ENCODE assay signal across 14 cellular contexts in the genomic region with DNA sequence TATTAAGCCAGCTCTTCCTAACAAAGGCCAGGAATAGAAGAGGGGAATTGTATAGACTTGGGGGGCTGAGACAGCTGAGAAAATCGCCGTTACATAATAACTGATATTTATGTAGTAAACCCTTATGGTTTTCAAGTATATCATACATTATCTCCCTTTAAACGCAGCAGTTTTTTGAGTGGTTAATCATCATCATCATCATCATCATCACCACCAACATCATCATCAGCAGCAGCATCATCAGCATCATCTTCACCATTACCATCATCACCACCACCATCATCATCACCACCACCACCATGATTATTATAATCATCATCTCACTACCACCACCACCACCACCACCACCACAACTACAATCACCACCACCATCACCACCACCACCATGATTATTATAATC. TPM values are rescaled to one million over a fixed set of nuclear protein-coding genes. Genes with fewer than 3 reads are reported as not detected.
DNase-seq lines count a peak whose midpoint lies in the region; ATAC-seq, FAIRE-seq and TF ChIP-seq lines count a peak whose summit lies in the region.
"Had no signal": no experiment of that assay in that cellular context is flagged by ENCODE, and none has a peak within 500 bp of the region (broad histone marks: within the 10 kb centered on the region; RNA-seq: fewer than 3 reads in every experiment).

No MANE protein-coding gene starts in this region.

- H4K20me1 ChIP-seq in HepG2 (ENCODE audit: insufficient read depth, low read length) (no peaks in the 10 kb centered on the region), SU-DHL-6 (ENCODE audit: low read depth, low read length) (peaks cover 30% of the 10 kb centered on the region)

- TF ChIP-seq EP300 in HepG2 (IDR thresholded peaks at IDR 0.05; ENCODE audit: low read depth in 2 of 2, low read length in 2 of 2) (no peak), HepG2 (CRISPR knock-in tag; IDR thresholded peaks at IDR 0.05; ENCODE audit: borderline replicate concordance) (no peak)

- peaks cover 88% of the 10 kb centered on the region for H3K4me1 Mint-ChIP-seq in stimulated activated naive CD8-positive, alpha-beta T cell treated with anti-CD3 and anti-CD28 coated beads, Interleukin-15, amount 100 ng/mL, for 72 hours

- H3K9me3 Mint-ChIP-seq in stimulated activated naive CD8-positive, alpha-beta T cell treated with anti-CD3 and anti-CD28 coated beads, Interleukin-15, amount 100 ng/mL, for 72 hours: peaks cover 7 to 10% of the 10 kb centered on the region in 2 donors

- POLR2A ChIA-PET in HepG2 (lab: Yijun Ruan, JAX): interaction anchor here (1.0 kb wide), 1 partner anchor 432 kb away, joined by 3 read pairs; the partner anchor contains the start of gene ALDH5A1

- no peak for TF ChIP-seq POLR2A in HepG2 (IDR thresholded peaks at IDR 0.05; ENCODE audit: insufficient read depth in 1 of 2, low read depth in 2 of 2, low read length in 2 of 2)
- TF ChIP-seq POLR2A in right lobe of liver (IDR thresholded peaks at IDR 0.05): no peak

- H3K4me2 ChIP-seq in HepG2 (ENCODE audit: low read depth, low read length) (no peak overlapping the region), SU-DHL-6 (ENCODE audit: low read depth, low read length, poor library complexity, severe bottlenecking) (peak overlapping the region; percentile 22)
- H3K4me2 ChIP-seq: KMS-11 had no signal

- BruUV-seq in HepG2 (replicated peaks; lab: Mats Ljungman, UMichigan): no TSS peak

- H3K9me2 ChIP-seq in SU-DHL-6 (replicated peaks; ENCODE audit: insufficient read depth, low read length): no peaks in the 10 kb centered on the region

- intact Hi-C loops in HepG2 (cut with micrococcal nuclease; ENCODE audit: unreplicated experiment): no loop called here
- intact Hi-C loops in right lobe of liver (cut with DNase I): no loop called here
- intact Hi-C loops in left ventricle myocardium inferior (cut with micrococcal nuclease): no loop called here

- H2AFZ ChIP-seq in HepG2 (ENCODE audit: low read length): no peak overlapping the region
- H2AFZ ChIP-seq in SU-DHL-6 (ENCODE audit: low read depth, low read length, severe bottlenecking): no peak overlapping the region

- H3F3A ChIP-seq in SU-DHL-6 (ENCODE audit: insufficient read depth): peaks cover 50% of the 10 kb centered on the region

- 23% methylated on average over 3 of the region's 3 CpGs for WGBS in HepG2 (ENCODE audit: low lambda C conversion rate)
- WGBS in right lobe of liver (ENCODE audit: insufficient coverage, low coverage, low lambda C conversion rate, missing lambda C conversion rate): 65% methylated on average over 3 of the region's 3 CpGs

- DNase-seq in HepG2 (ENCODE audit: low spot score) (no peak), right lobe of liver (no peak), left ventricle myocardium inferior (no peak), H4 (ENCODE audit: low spot score) (no peak)
- no peak for DNase-seq in effector memory CD4-positive, alpha-beta T cell
- no peak for DNase-seq in stimulated activated naive CD8-positive, alpha-beta T cell treated with anti-CD3 and anti-CD28 coated beads, Interleukin-15, amount 100 ng/mL, for 72 hours
- DNase-seq: activated CD4-positive, alpha-beta T cell treated with anti-CD3 and anti-CD28 coated beads, Interleukin-2, amount 50 U/mL, for 1 hour; hypothalamus; left cardiac atrium; NCI-H1417 treated with DMSO at 0.1 percent for 48 hours; small intestine had no signal

- no peak overlapping the region for H3K27ac ChIP-seq in HepG2 (ENCODE audit: extremely low read length, insufficient read depth, low read length)
- no peak overlapping the region for H3K27ac ChIP-seq in right lobe of liver
- peak overlapping the region; percentile 8 for H3K27ac ChIP-seq in SU-DHL-6 (ENCODE audit: low read depth, low read length)
- peak overlapping the region; percentile 55 for H3K27ac ChIP-seq in effector memory CD4-positive, alpha-beta T cell (ENCODE audit: insufficient read depth, low read length, poor library complexity, severe bottlenecking)
- H3K27ac ChIP-seq in left ventricle myocardium inferior (replicated peaks): no peak overlapping the region
- H3K27ac ChIP-seq: KMS-11 had no signal

- CTCF ChIA-PET in HepG2 (lab: Yijun Ruan, JAX; ENCODE audit: low intra/inter-chr PET ratio, low total read pairs): no interaction called here

- peak overlapping the region; percentile 92 to 95 for H3K27ac Mint-ChIP-seq in stimulated activated naive CD8-positive, alpha-beta T cell treated with anti-CD3 and anti-CD28 coated beads, Interleukin-15, amount 100 ng/mL, for 72 hours

- ATAC-seq in HepG2: no peak
- ATAC-seq in right lobe of liver: no peak
- no peak for ATAC-seq in stimulated activated naive CD8-positive, alpha-beta T cell treated with anti-CD3 and anti-CD28 coated beads, Interleukin-15, amount 100 ng/mL, for 72 hours
- ATAC-seq in HG03460 (IDR thresholded peaks at IDR 0.05; ENCODE audit: unreplicated experiment): no peak
- ATAC-seq: left cardiac atrium had no signal

- no peak for TF ChIP-seq CTCF in HepG2 (CRISPR knock-in tag; IDR thresholded peaks at IDR 0.05)
- TF ChIP-seq CTCF in right lobe of liver (IDR thresholded peaks at IDR 0.05): no peak
- TF ChIP-seq CTCF in SU-DHL-6 (IDR thresholded peaks at IDR 0.05; ENCODE audit: insufficient read depth, low read length, poor library complexity, severe bottlenecking): no peak
- TF ChIP-seq CTCF in left ventricle myocardium inferior (IDR thresholded peaks at IDR 0.05; ENCODE audit: borderline replicate concordance): no peak

- H3K36me3 ChIP-seq in HepG2 (replicated peaks in 1 of 2; ENCODE audit: control insufficient read depth in 1 of 2, insufficient read depth in 2 of 2, low read length in 2 of 2): no peaks in the 10 kb centered on the region
- no peaks in the 10 kb centered on the region for H3K36me3 ChIP-seq in right lobe of liver
- peaks cover 26% of the 10 kb centered on the region for H3K36me3 ChIP-seq in SU-DHL-6 (ENCODE audit: low read length)
- H3K36me3 ChIP-seq in effector memory CD4-positive, alpha-beta T cell (ENCODE audit: control insufficient read depth, insufficient read depth, low read length): peaks cover 11% of the 10 kb centered on the region
- no peaks in the 10 kb centered on the region for H3K36me3 ChIP-seq in left ventricle myocardium inferior

- TF ChIP-seq RAD21 in HepG2 (CRISPR knock-in tag; IDR thresholded peaks at IDR 0.05): no peak

- H3K4me3 ChIP-seq in HepG2 (replicated peaks in 1 of 3; ENCODE audit: insufficient read depth in 1 of 3, low read depth in 2 of 3, low read length in 3 of 3) (no peak overlapping the region), right lobe of liver (no peak overlapping the region), SU-DHL-6 (ENCODE audit: insufficient read depth, low read length, poor library complexity, severe bottlenecking) (no peak overlapping the region), left ventricle myocardium inferior (no peak overlapping the region)
- H3K4me3 ChIP-seq in effector memory CD4-positive, alpha-beta T cell (ENCODE audit: insufficient read depth, low read depth, low read length, poor library complexity, severe bottlenecking): peak overlapping the region; percentile 18

- H3K9me3 ChIP-seq in HepG2 (ENCODE audit: low read length) (no peaks in the 10 kb centered on the region), right lobe of liver (no peaks in the 10 kb centered on the region), SU-DHL-6 (ENCODE audit: insufficient read depth, low read length) (no peaks in the 10 kb centered on the region), left ventricle myocardium inferior (replicated peaks) (no peaks in the 10 kb centered on the region)
- H3K9me3 ChIP-seq in effector memory CD4-positive, alpha-beta T cell (ENCODE audit: control insufficient read depth, low read length): no peaks in the 10 kb centered on the region

- in situ Hi-C loops in HepG2 (cut with HindIII; ENCODE audit: extremely low pct_ligation_motif_present, low pct_unique_long_range_greater_than_20kb): no loop called here

- no peak for FAIRE-seq in HepG2 (lab: Jason Lieb, UNC)
- FAIRE-seq: small intestine had no signal

- peak overlapping the region; percentile 76 to 78 for H3K4me3 Mint-ChIP-seq in stimulated activated naive CD8-positive, alpha-beta T cell treated with anti-CD3 and anti-CD28 coated beads, Interleukin-15, amount 100 ng/mL, for 72 hours

- H3K27me3 Mint-ChIP-seq in stimulated activated naive CD8-positive, alpha-beta T cell treated with anti-CD3 and anti-CD28 coated beads, Interleukin-15, amount 100 ng/mL, for 72 hours: no peaks in the 10 kb centered on the region

- H3K4me1 ChIP-seq in HepG2 (ENCODE audit: insufficient read depth, low read length) (peaks cover 13% of the 10 kb centered on the region), right lobe of liver (no peaks in the 10 kb centered on the region), left ventricle myocardium inferior (peaks cover 38% of the 10 kb centered on the region)
- H3K4me1 ChIP-seq in effector memory CD4-positive, alpha-beta T cell (ENCODE audit: control insufficient read depth, insufficient read depth, low read length, poor library complexity, severe bottlenecking): peaks cover 72% of the 10 kb centered on the region

- H3K79me2 ChIP-seq in HepG2 (ENCODE audit: insufficient read depth, low read length): no peaks in the 10 kb centered on the region
- H3K79me2 ChIP-seq in SU-DHL-6 (ENCODE audit: insufficient read depth, low read length): peaks cover 99% of the 10 kb centered on the region

- H3K9ac ChIP-seq in HepG2 (ENCODE audit: insufficient read depth, low read depth, low read length) (no peak overlapping the region), SU-DHL-6 (ENCODE audit: low read length) (no peak overlapping the region)
- H3K9ac ChIP-seq: KMS-11 had no signal

- no peaks in the 10 kb centered on the region for H3K27me3 ChIP-seq in HepG2 (ENCODE audit: control insufficient read depth in 1 of 2, insufficient read depth in 2 of 2, low read length in 2 of 2)
- H3K27me3 ChIP-seq in right lobe of liver: no peaks in the 10 kb centered on the region
- no peaks in the 10 kb centered on the region for H3K27me3 ChIP-seq in SU-DHL-6 (ENCODE audit: low read length)
- H3K27me3 ChIP-seq in effector memory CD4-positive, alpha-beta T cell (replicated peaks; ENCODE audit: control insufficient read depth, insufficient read depth, low read length, poor library complexity, severe bottlenecking): no peaks in the 10 kb centered on the region
- no peaks in the 10 kb centered on the region for H3K27me3 ChIP-seq in left ventricle myocardium inferior (ENCODE audit: low read depth)

RNA-seq across cellular contexts. Expression of gene RIPOR2, which starts 9.1 kb away (rescaled TPM):
- total RNA-seq in HepG2 (2016; rRNA removed; fragmentation: Illumina TruSeq; extraction: Trizol) (0.02 and 0.06 TPM in 2 replicates), right lobe of liver (1 to 10 TPM; 1.8 to 4.6 (median 3.5) TPM), left ventricle myocardium inferior (3.1 TPM)
- total RNA-seq in HepG2 (2016; cell fraction: cytosol; rRNA removed; fragmentation: Illumina TruSeq; extraction: Trizol; ENCODE audit: low read depth): not detected in 2 replicates
- 0.03 and 0.09 TPM in 2 replicates for total RNA-seq in HepG2 (2016; cell fraction: insoluble cytoplasmic fraction; rRNA removed; fragmentation: Illumina TruSeq; extraction: Trizol)
- not detected in 2 replicates for total RNA-seq in HepG2 (2016; cell fraction: membrane; rRNA removed; fragmentation: Illumina TruSeq; extraction: Trizol)
- not detected in 2 replicates for total RNA-seq in HepG2 (2016; cell fraction: nucleus; rRNA removed; fragmentation: Illumina TruSeq; extraction: Trizol)
- polyA plus RNA-seq in HepG2 (2011; rRNA removed): 0.05 and 0.16 TPM in 2 replicates
- polyA plus RNA-seq in HepG2 (2011; cell fraction: cytosol; rRNA removed): 0.01 and 0.03 TPM in 2 replicates
- polyA plus RNA-seq in HepG2 (2011; cell fraction: nucleus; rRNA removed): not detected in 2 replicates
- polyA plus RNA-seq in HepG2 (2012): 0.05 TPM in 2 replicates
- 0.02 TPM in 1 of 2 replicates, not detected in the other for polyA plus RNA-seq in HepG2 (2016; cell fraction: cytosol; fragmentation: Illumina TruSeq; extraction: Trizol; ENCODE audit: low read depth)
- 0.07 TPM in 1 of 2 replicates, not detected in the other for polyA plus RNA-seq in HepG2 (2016; cell fraction: insoluble cytoplasmic fraction; fragmentation: Illumina TruSeq; extraction: Trizol; ENCODE audit: low read depth)
- 0.03 TPM in 1 of 2 replicates, not detected in the other for polyA plus RNA-seq in HepG2 (2016; cell fraction: membrane; fragmentation: Illumina TruSeq; extraction: Trizol; ENCODE audit: low read depth)
- 0.18 TPM in 1 of 2 replicates, not detected in the other for polyA plus RNA-seq in HepG2 (2016; cell fraction: nucleus; fragmentation: Illumina TruSeq; extraction: Trizol; ENCODE audit: insufficient read depth, low read depth)
- polyA minus RNA-seq in HepG2 (2011; rRNA and poly(A)+ RNA removed; ENCODE audit: low replicate concordance): 0.33 TPM in 1 of 2 replicates, not detected in the other
- not detected in 2 replicates for polyA minus RNA-seq in HepG2 (2011; cell fraction: cytosol; rRNA and poly(A)+ RNA removed)
- polyA minus RNA-seq in HepG2 (2011; cell fraction: nucleus; rRNA and poly(A)+ RNA removed): not detected in 2 replicates
- not detected in 2 replicates for total RNA-seq in H4 (2014; rRNA removed; shearing (Covaris generic))

Comparison
In these comparisons a context has a peak if more than half of its experiments do, and no peak if none do; other contexts are left out.
1. H3K27ac ChIP-seq: peak in SU-DHL-6 (single experiment) and effector memory CD4-positive, alpha-beta T cell (single experiment); none in HepG2 (single experiment), right lobe of liver (0 of 3) and left ventricle myocardium inferior (single experiment).